Comparison of ENCODE assay signal across 8 cellular contexts in the genomic region with DNA sequence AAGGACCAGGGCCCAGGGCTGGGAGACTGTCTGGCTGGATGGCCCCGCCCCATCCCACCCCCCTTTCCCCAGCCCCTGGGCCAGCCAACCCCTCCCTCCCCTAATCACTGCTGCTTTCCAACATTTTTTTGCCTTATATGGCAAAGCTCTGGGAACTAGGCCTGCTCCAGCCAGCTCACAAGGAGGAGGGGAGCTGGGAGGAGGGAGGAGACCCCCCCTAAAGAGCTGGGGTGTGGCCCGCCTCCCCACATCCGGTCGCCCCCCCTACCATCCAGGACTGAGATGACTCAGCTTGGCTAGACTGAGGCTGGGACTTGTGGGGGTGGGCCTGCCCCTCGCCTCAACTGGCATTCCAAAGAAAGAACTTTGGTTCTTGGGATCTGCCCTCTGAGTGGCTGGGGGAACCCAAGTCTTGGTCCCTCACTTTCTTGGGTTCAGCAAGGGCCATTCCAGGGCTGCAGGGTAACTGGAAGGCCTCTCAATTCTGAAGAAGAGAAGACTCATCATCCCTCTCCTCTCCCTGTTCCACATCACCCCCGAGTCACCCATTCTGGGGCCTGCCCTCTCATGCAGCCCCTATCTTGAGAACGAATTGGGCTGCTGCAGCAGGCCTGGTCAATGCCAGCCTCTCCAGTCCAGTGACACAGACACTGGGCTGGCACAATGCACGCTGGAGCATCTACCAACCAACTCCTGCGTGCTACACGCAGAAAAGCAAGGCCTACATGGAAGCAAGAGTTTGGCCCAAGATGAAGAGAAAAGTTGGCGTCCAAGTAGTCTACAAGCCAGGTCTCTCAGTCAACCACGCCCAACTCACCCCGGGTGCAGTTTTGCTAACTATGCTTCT. TPM values are rescaled to one million over a fixed set of nuclear protein-coding genes. Genes with fewer than 3 reads are reported as not detected.
DNase-seq lines count a peak whose midpoint lies in the region; TF ChIP-seq lines count a peak whose summit lies in the region.

No MANE protein-coding gene starts in this region.

- peak overlapping the region; percentile 64 to 91 for H3K4me3 ChIP-seq in ascending aorta

- H3K4me1 ChIP-seq in ascending aorta, result peaks cover 7 to 12% of the 10 kb centered on the region in 2 donors

- intact Hi-C loops in Calu3 (cut with micrococcal nuclease; ENCODE audit: unreplicated experiment) (no loop called here), ascending aorta (cut with DNase I) (loop anchor here (10.0 kb wide), 1 partner anchor 895 kb away; the partner anchor contains the start of gene HAUS7)

- no peaks in the 10 kb centered on the region for H3K27me3 ChIP-seq in ascending aorta

- TSS peak; percentile 93 for BruUV-seq in Calu3 (replicated peaks; lab: Mats Ljungman, UMichigan)

- H3K36me3 Mint-ChIP-seq in Calu3 (ENCODE audit: insufficient read depth, unreplicated experiment) (peaks cover 91% of the 10 kb centered on the region), IgD-negative memory B cell (no peaks in the 10 kb centered on the region)

- H3K9me3 Mint-ChIP-seq in Calu3 (ENCODE audit: low read depth, unreplicated experiment), result no peaks in the 10 kb centered on the region
- no peaks in the 10 kb centered on the region for H3K9me3 Mint-ChIP-seq in IgD-negative memory B cell

- DNase-seq in Calu3, result peak; percentile 87
- DNase-seq in T follicular helper cell (ENCODE audit: low read depth), result peak; percentile 62
- DNase-seq in ascending aorta (ENCODE audit: low spot score in 2 of 2), result peak; percentile 56 to 90
- DNase-seq in hepatic stellate cell (ENCODE audit: low spot score), result peak; percentile 81
- DNase-seq in renal cortical epithelial cell (ENCODE audit: low read depth), result peak; percentile 89
- no peak for DNase-seq in NCI-H2029 treated with DMSO at 0.1 percent for 48 hours (lab: John Stamatoyannopoulos, UW)
- no peak for DNase-seq in KG1 (lab: John Stamatoyannopoulos, UW)

- no peaks in the 10 kb centered on the region for H3K27me3 Mint-ChIP-seq in Calu3 (ENCODE audit: unreplicated experiment)
- no peaks in the 10 kb centered on the region for H3K27me3 Mint-ChIP-seq in IgD-negative memory B cell

- H3K27ac ChIP-seq in ascending aorta, result peak overlapping the region; percentile 91 to 94

- H3K4me3 Mint-ChIP-seq in Calu3 (ENCODE audit: low read depth, unreplicated experiment), result peak overlapping the region; percentile 79
- H3K4me3 Mint-ChIP-seq in IgD-negative memory B cell, result peak overlapping the region; percentile 92 to 99 (median 98)

- peaks cover 53 to 81% of the 10 kb centered on the region in 2 donors for H3K36me3 ChIP-seq in ascending aorta

- TF ChIP-seq CTCF in Calu3 (IDR thresholded peaks at IDR 0.05; ENCODE audit: unreplicated experiment), result no peak
- TF ChIP-seq CTCF in ascending aorta (IDR thresholded peaks at IDR 0.05), result no peak

- H3K9me3 ChIP-seq in ascending aorta, result no peaks in the 10 kb centered on the region

- H3K27ac Mint-ChIP-seq in Calu3 (ENCODE audit: unreplicated experiment) (peak overlapping the region; percentile 92), IgD-negative memory B cell (peak overlapping the region; percentile 94 to 99 (median 94))

- peaks cover 9% of the 10 kb centered on the region for H3K4me1 Mint-ChIP-seq in Calu3 (ENCODE audit: low read depth, unreplicated experiment)
- peaks cover 10 to 15% (median 13%) of the 10 kb centered on the region in 3 donors for H3K4me1 Mint-ChIP-seq in IgD-negative memory B cell

- CTCF ChIA-PET in Calu3 (lab: Charles Lee), result interaction anchor here (0.6 kb wide), 1 partner anchor 275 kb away, joined by 5 read pairs; no protein-coding TSS in a partner anchor

RNA-seq across cellular contexts. Expression of gene FLNA, which starts 4.8 kb away (rescaled TPM):
- total RNA-seq in Calu3 (2022) (973 and 1,240 TPM in 2 replicates), ascending aorta (6,152 TPM), renal cortical epithelial cell (1,833 and 2,112 TPM in 2 replicates)
- polyA plus RNA-seq in IgD-negative memory B cell, result 396 TPM

RNA-seq across cellular contexts. Expression of gene EMD, which starts 9.4 kb away (rescaled TPM):
- 75.1 TPM in 2 replicates for total RNA-seq in Calu3 (2022)
- 32.4 TPM for polyA plus RNA-seq in IgD-negative memory B cell
- total RNA-seq in ascending aorta, result 86.3 TPM
- total RNA-seq in renal cortical epithelial cell, result 14.9 and 16.8 TPM in 2 replicates

RNA-seq across cellular contexts. Expression of gene RPL10, which starts 28.5 kb away (rescaled TPM):
- total RNA-seq in Calu3 (2022) (1,458 and 1,495 TPM in 2 replicates), ascending aorta (4,298 TPM), renal cortical epithelial cell (3,735 and 5,196 TPM in 2 replicates)
- polyA plus RNA-seq in IgD-negative memory B cell, result 5,716 TPM

RNA-seq across cellular contexts. Expression of gene DNASE1L1, which starts 39.4 kb away (rescaled TPM):
- total RNA-seq in Calu3 (2022) (28.8 and 30.6 TPM in 2 replicates), ascending aorta (52.5 TPM), renal cortical epithelial cell (34.7 and 42.5 TPM in 2 replicates)
- polyA plus RNA-seq in IgD-negative memory B cell, result 29.4 TPM

RNA-seq across cellular contexts. Expression of gene TAFAZZIN, which starts 41.7 kb away (rescaled TPM):
- 55.0 and 56.3 TPM in 2 replicates for total RNA-seq in Calu3 (2022)
- polyA plus RNA-seq in IgD-negative memory B cell, result 51.3 TPM
- total RNA-seq in ascending aorta, result 33.4 TPM
- total RNA-seq in renal cortical epithelial cell, result 16.8 and 21.2 TPM in 2 replicates

Comparison
In these comparisons a context has a peak if more than half of its experiments do, and no peak if none do; other contexts are left out.
1. DNase-seq: peak in Calu3 (single experiment), T follicular helper cell (single experiment), ascending aorta (2 of 2), hepatic stellate cell (single experiment) and renal cortical epithelial cell (single experiment); none in NCI-H2029 treated with DMSO at 0.1 percent for 48 hours (single experiment) and KG1 (single experiment).